In genomic region chr9:804026-804425, GRCh38 we compare ENCODE assay signal across 28 cellular contexts. TPM values are rescaled to one million over a fixed set of nuclear protein-coding genes. Genes with fewer than 3 reads are reported as not detected.
"Had no signal": no experiment of that assay in that cellular context is flagged by ENCODE, and none has a peak within 500 bp of the region (broad histone marks: within the 10 kb centered on the region; RNA-seq: fewer than 3 reads in every experiment).

No MANE protein-coding gene starts in this region.

- H3K9me3 Mint-ChIP-seq: activated B cell treated with CpG ODN at 0.5 μM for 24 hours; activated CD4-positive, alpha-beta T cell treated with anti-CD3 and anti-CD28 coated beads, Interleukin-2, amount 10 ng/mL, durations not matched to agents 24 days and 14 days; activated naive CD4-positive, alpha-beta T cell treated with anti-CD3 and anti-CD28 coated beads, Interleukin-2, amount 50 U/mL, for 24 hours; activated naive CD8-positive, alpha-beta T cell treated with anti-CD3 and anti-CD28 coated beads, Interleukin-2, amount 50 U/mL, for 24 hours; activated T-cell treated with anti-CD3 and anti-CD28 coated beads, Interleukin-2, amount 50 U/mL, for 24 hours; activated T-helper 1 cell treated with anti-CD3 and anti-CD28 coated beads, Interleukin-12 subunit alpha, Interleukin-12 subunit beta, Interleukin-2, Interleukin-4 antibody, amounts not matched to agents 30 ng/mL and 10 ng/mL and 1 ng/mL, durations not matched to agents 14 hours and 24 hours and 36 hours had no signal

- H3K36me3 ChIP-seq: ascending aorta had no signal

- H3K9ac ChIP-seq: KMS-11 had no signal

- H3K27me3 ChIP-seq: ascending aorta had no signal

- DNase-seq: activated B cell treated with CpG ODN at 0.5 μM for 24 hours; activated CD4-positive, alpha-beta T cell treated with anti-CD3 and anti-CD28 coated beads for 1 hour; activated CD4-positive, alpha-beta T cell treated with anti-CD3 and anti-CD28 coated beads, Interleukin-2, amount 10 ng/mL, durations not matched to agents 24 days and 14 days; activated CD4-positive, alpha-beta T cell treated with anti-CD3 and anti-CD28 coated beads, Interleukin-2, amount 50 U/mL, for 48 hours; activated CD8-positive, alpha-beta memory T cell treated with anti-CD3 and anti-CD28 coated beads, Interleukin-2, amount 10 ng/mL, durations not matched to agents 7 days and 5 days; activated effector memory CD4-positive, alpha-beta T cell treated with Interleukin-2 at 50 U/mL for 16 hours; activated naive CD4-positive, alpha-beta T cell; activated naive CD8-positive, alpha-beta T cell treated with anti-CD3 and anti-CD28 coated beads, Interleukin-2, amount 50 U/mL, for 24 hours; activated T-cell treated with anti-CD3 and anti-CD28 coated beads, Interleukin-2, amount 50 U/mL, for 24 hours; amniotic stem cell; MM.1S; NCI-H1105; NCI-H1436 treated with DMSO at 0.1 percent for 48 hours; NCI-H187; NCI-H2081; NCI-H510A treated with DMSO at 0.1 percent for 48 hours; NCI-H69; PC-9; SHP77 treated with DMSO at 0.1 percent for 48 hours; T-helper 2 cell; T1000 had no signal

- H2AFZ ChIP-seq: PC-9 had no signal

- H3K4me2 ChIP-seq: KMS-11, PC-9 had no signal

- H3K36me3 Mint-ChIP-seq: activated CD8-positive, alpha-beta memory T cell treated with anti-CD3 and anti-CD28 coated beads, Interleukin-2, amount 10 ng/mL, durations not matched to agents 7 days and 5 days; activated naive CD4-positive, alpha-beta T cell treated with anti-CD3 and anti-CD28 coated beads, Interleukin-2, amount 50 U/mL, for 24 hours had no signal

- H3K4me1 Mint-ChIP-seq: activated B cell treated with CpG ODN at 0.5 μM for 24 hours; activated CD4-positive, alpha-beta T cell treated with anti-CD3 and anti-CD28 coated beads, Interleukin-2, amount 10 ng/mL, durations not matched to agents 24 days and 14 days; activated naive CD4-positive, alpha-beta T cell treated with anti-CD3 and anti-CD28 coated beads, Interleukin-2, amount 50 U/mL, for 24 hours; activated naive CD8-positive, alpha-beta T cell treated with anti-CD3 and anti-CD28 coated beads, Interleukin-2, amount 50 U/mL, for 24 hours had no signal

- H3K27ac Mint-ChIP-seq: activated B cell treated with CpG ODN at 0.5 μM for 24 hours; activated CD4-positive, alpha-beta T cell treated with anti-CD3 and anti-CD28 coated beads, Interleukin-2, amount 10 ng/mL, durations not matched to agents 24 days and 14 days; activated CD8-positive, alpha-beta memory T cell treated with anti-CD3 and anti-CD28 coated beads, Interleukin-2, amount 10 ng/mL, durations not matched to agents 7 days and 5 days; activated naive CD4-positive, alpha-beta T cell treated with anti-CD3 and anti-CD28 coated beads, Interleukin-2, amount 50 U/mL, for 24 hours; activated naive CD8-positive, alpha-beta T cell treated with anti-CD3 and anti-CD28 coated beads, Interleukin-2, amount 50 U/mL, for 24 hours; activated T-cell treated with anti-CD3 and anti-CD28 coated beads, Interleukin-2, amount 50 U/mL, for 24 hours; activated T-helper 1 cell treated with anti-CD3 and anti-CD28 coated beads, Interleukin-12 subunit alpha, Interleukin-12 subunit beta, Interleukin-2, Interleukin-4 antibody, amounts not matched to agents 30 ng/mL and 10 ng/mL and 1 ng/mL, durations not matched to agents 14 hours and 24 hours and 36 hours had no signal

- FAIRE-seq: TTC549 had no signal

- H3K9me3 ChIP-seq: ascending aorta had no signal

- ATAC-seq: activated CD8-positive, alpha-beta memory T cell treated with anti-CD3 and anti-CD28 coated beads, Interleukin-2, amount 10 ng/mL, durations not matched to agents 7 days and 5 days; activated naive CD8-positive, alpha-beta T cell treated with anti-CD3 and anti-CD28 coated beads, Interleukin-2, amount 50 U/mL, for 24 hours had no signal

- H3K27ac ChIP-seq: ascending aorta, KMS-11, PC-9 had no signal

- H3K4me3 Mint-ChIP-seq: activated B cell treated with CpG ODN at 0.5 μM for 24 hours; activated CD4-positive, alpha-beta T cell treated with anti-CD3 and anti-CD28 coated beads, Interleukin-2, amount 10 ng/mL, durations not matched to agents 24 days and 14 days; activated CD8-positive, alpha-beta memory T cell treated with anti-CD3 and anti-CD28 coated beads, Interleukin-2, amount 10 ng/mL, durations not matched to agents 7 days and 5 days; activated naive CD4-positive, alpha-beta T cell treated with anti-CD3 and anti-CD28 coated beads, Interleukin-2, amount 50 U/mL, for 24 hours; activated naive CD8-positive, alpha-beta T cell treated with anti-CD3 and anti-CD28 coated beads, Interleukin-2, amount 50 U/mL, for 24 hours; activated T-cell treated with anti-CD3 and anti-CD28 coated beads, Interleukin-2, amount 50 U/mL, for 24 hours; activated T-helper 1 cell treated with anti-CD3 and anti-CD28 coated beads, Interleukin-12 subunit alpha, Interleukin-12 subunit beta, Interleukin-2, Interleukin-4 antibody, amounts not matched to agents 30 ng/mL and 10 ng/mL and 1 ng/mL, durations not matched to agents 14 hours and 24 hours and 36 hours had no signal

- H3K4me3 ChIP-seq: ascending aorta, PC-9 had no signal

RNA-seq across cellular contexts. Expression of gene DMRT1, which starts 37.5 kb away (rescaled TPM):
- total RNA-seq: activated B cell treated with CpG ODN at 0.5 μM for 24 hours; activated CD4-positive, alpha-beta T cell treated with anti-CD3 and anti-CD28 coated beads, Interleukin-2, amount 10 ng/mL, durations not matched to agents 24 days and 14 days; activated T-helper 1 cell treated with anti-CD3 and anti-CD28 coated beads, Interleukin-12 subunit alpha, Interleukin-12 subunit beta, Interleukin-2, Interleukin-4 antibody, amounts not matched to agents 30 ng/mL and 10 ng/mL and 1 ng/mL, durations not matched to agents 14 hours and 24 hours and 36 hours; ascending aorta; cardiac septum; PC-9; SK-MEL-5 had no signal
